14 cellular contexts compared by ENCODE assay signal in genomic region chr15:70265466-70265978, GRCh38.
DNase-seq lines count a peak whose midpoint lies in the region; ATAC-seq and TF ChIP-seq lines count a peak whose summit lies in the region.
"Had no signal": no experiment of that assay in that cellular context is flagged by ENCODE, and none has a peak within 500 bp of the region (broad histone marks: within the 10 kb centered on the region; RNA-seq: fewer than 3 reads in every experiment).

No MANE protein-coding gene starts in this region.

- peak overlapping the region; percentile 39 for H3K9ac ChIP-seq in Karpas-422 (ENCODE audit: low read length)
- no peak overlapping the region for H3K9ac ChIP-seq in neural progenitor cell

- no peaks in the 10 kb centered on the region for H3K36me3 ChIP-seq in Karpas-422 (ENCODE audit: insufficient read depth, low read length)
- H3K36me3 ChIP-seq in neural progenitor cell: no peaks in the 10 kb centered on the region
- no peaks in the 10 kb centered on the region for H3K36me3 ChIP-seq in tibial artery
- H3K36me3 ChIP-seq: ascending aorta, upper lobe of left lung had no signal

- H3K9me3 ChIP-seq in Karpas-422 (ENCODE audit: low read length) (no peaks in the 10 kb centered on the region), neural progenitor cell (ENCODE audit: low read depth) (no peaks in the 10 kb centered on the region), tibial artery (no peaks in the 10 kb centered on the region)
- H3K9me3 ChIP-seq: ascending aorta, upper lobe of left lung had no signal

- H3K27me3 Mint-ChIP-seq in dendritic cell treated with granulocyte-macrophage colony-stimulating factor and Interleukin-4, amounts not matched to agents 40 ng/mL and 50 ng/mL, for 4 days: peaks cover 53% of the 10 kb centered on the region
- peaks cover 26% of the 10 kb centered on the region for H3K27me3 Mint-ChIP-seq in neural progenitor cell (ENCODE audit: insufficient read depth, low read depth)

- H2AFZ ChIP-seq in Karpas-422 (ENCODE audit: low read length) (no peak overlapping the region), neural progenitor cell (replicated peaks) (no peak overlapping the region)

- H3K27ac ChIP-seq in Karpas-422 (ENCODE audit: low read length): no peak overlapping the region
- H3K27ac ChIP-seq in neural progenitor cell: no peak overlapping the region
- no peak overlapping the region for H3K27ac ChIP-seq in tibial artery
- H3K27ac ChIP-seq: ascending aorta had no signal

- DNase-seq in DMS53 (lab: John Stamatoyannopoulos, UW) (peak; percentile 38), DMS53 treated with DMSO at 0.1 percent for 48 hours (lab: John Stamatoyannopoulos, UW; ENCODE audit: unreplicated experiment) (no peak), Karpas-422 (no peak), neural progenitor cell (ENCODE audit: low spot score) (no peak), OCI-M2 (lab: John Stamatoyannopoulos, UW; ENCODE audit: unreplicated experiment) (no peak), tibial artery (no peak)
- DNase-seq: 8988T; activated T-cell treated with anti-CD3 and anti-CD28 coated beads, Interleukin-2, amount 50 U/mL, for 1 hour; NCI-H446; SIG-M5 had no signal

- H3K4me1 Mint-ChIP-seq in dendritic cell treated with granulocyte-macrophage colony-stimulating factor and Interleukin-4, amounts not matched to agents 40 ng/mL and 50 ng/mL, for 4 days (ENCODE audit: low read depth): peaks cover 96% of the 10 kb centered on the region
- H3K4me1 Mint-ChIP-seq in neural progenitor cell: peaks cover 79% of the 10 kb centered on the region

- H3K4me1 ChIP-seq in Karpas-422 (ENCODE audit: low read length) (peaks cover 94% of the 10 kb centered on the region), neural progenitor cell (peaks cover 34% of the 10 kb centered on the region), tibial artery (peaks cover 0 to 39% (median 27%) of the 10 kb centered on the region in 4 donors)

- no peaks in the 10 kb centered on the region for H3K9me2 ChIP-seq in Karpas-422 (replicated peaks; ENCODE audit: insufficient read depth, low read length)

- intact Hi-C loops in dendritic cell treated with granulocyte-macrophage colony-stimulating factor and Interleukin-4, amounts not matched to agents 40 ng/mL and 50 ng/mL, for 4 days (cut with micrococcal nuclease): loop anchor here (5.0 to 10.0 kb wide), 5 partner anchors 59 to 801 kb away; no protein-coding TSS in a partner anchor
- intact Hi-C loops in tibial artery (cut with DNase I; ENCODE audit: low total_unique reads): no loop called here

- ATAC-seq in GM21515 (IDR thresholded peaks at IDR 0.05; ENCODE audit: unreplicated experiment): no peak

- H3K4me3 Mint-ChIP-seq in dendritic cell treated with granulocyte-macrophage colony-stimulating factor and Interleukin-4, amounts not matched to agents 40 ng/mL and 50 ng/mL, for 4 days: no peak overlapping the region
- H3K4me3 Mint-ChIP-seq in neural progenitor cell: no peak overlapping the region

- no peaks in the 10 kb centered on the region for H3K36me3 Mint-ChIP-seq in dendritic cell treated with granulocyte-macrophage colony-stimulating factor and Interleukin-4, amounts not matched to agents 40 ng/mL and 50 ng/mL, for 4 days (ENCODE audit: low read depth)
- H3K36me3 Mint-ChIP-seq in neural progenitor cell: no peaks in the 10 kb centered on the region

- no peaks in the 10 kb centered on the region for H4K20me1 ChIP-seq in Karpas-422 (ENCODE audit: insufficient read depth, low read depth, low read length)
- no peaks in the 10 kb centered on the region for H4K20me1 ChIP-seq in neural progenitor cell (ENCODE audit: low read depth)

- peak overlapping the region; percentile 12 for H3K4me2 ChIP-seq in Karpas-422 (ENCODE audit: low read depth, low read length, poor library complexity, severe bottlenecking)
- H3K4me2 ChIP-seq in neural progenitor cell: no peak overlapping the region

- H3K4me3 ChIP-seq in Karpas-422 (ENCODE audit: low read length) (no peak overlapping the region), neural progenitor cell (no peak overlapping the region), tibial artery (no peak overlapping the region)
- H3K4me3 ChIP-seq: ascending aorta, upper lobe of left lung had no signal

- H3K27me3 ChIP-seq in Karpas-422 (ENCODE audit: low read length): no peaks in the 10 kb centered on the region
- no peaks in the 10 kb centered on the region for H3K27me3 ChIP-seq in neural progenitor cell
- H3K27me3 ChIP-seq in tibial artery: no peaks in the 10 kb centered on the region
- H3K27me3 ChIP-seq: ascending aorta, upper lobe of left lung had no signal

- H3K79me2 ChIP-seq in Karpas-422 (ENCODE audit: low read length): no peaks in the 10 kb centered on the region
- no peaks in the 10 kb centered on the region for H3K79me2 ChIP-seq in neural progenitor cell (ENCODE audit: low read depth)

- peaks cover 10% of the 10 kb centered on the region for H3F3A ChIP-seq in neural progenitor cell (ENCODE audit: low read depth)

- peak; percentile 8 for TF ChIP-seq CTCF in neural progenitor cell (IDR thresholded peaks at IDR 0.05)
- no peak for TF ChIP-seq CTCF in tibial artery (IDR thresholded peaks at IDR 0.05)

- no peaks in the 10 kb centered on the region for H3K9me3 Mint-ChIP-seq in dendritic cell treated with granulocyte-macrophage colony-stimulating factor and Interleukin-4, amounts not matched to agents 40 ng/mL and 50 ng/mL, for 4 days
- H3K9me3 Mint-ChIP-seq in neural progenitor cell: peaks cover 2% of the 10 kb centered on the region

- peak overlapping the region; percentile 86 for H3K27ac Mint-ChIP-seq in dendritic cell treated with granulocyte-macrophage colony-stimulating factor and Interleukin-4, amounts not matched to agents 40 ng/mL and 50 ng/mL, for 4 days
- peak overlapping the region; percentile 87 for H3K27ac Mint-ChIP-seq in neural progenitor cell
